8 cellular contexts compared by ENCODE assay signal in genomic region chr22:32801436-32802290, GRCh38. TPM values are rescaled to one million over a fixed set of nuclear protein-coding genes. Genes with fewer than 3 reads are reported as not detected.
DNase-seq lines count a peak whose midpoint lies in the region; ATAC-seq and TF ChIP-seq lines count a peak whose summit lies in the region.

Gene TIMP3, plus strand, starts transcription at chr22:32801705. Its CDS starts 297 bp downstream, at chr22:32802002.

- no peak for TF ChIP-seq CTCF in cardiac muscle cell (IDR thresholded peaks at IDR 0.05; ENCODE audit: low read depth, low read length)

- peak within 1 kb of the TSS; percentile 93 for H3K9ac ChIP-seq in adipocyte (ENCODE audit: low read length)

- ATAC-seq in GM18907 (IDR thresholded peaks at IDR 0.05; ENCODE audit: unreplicated experiment) (no peak), HG02870 (IDR thresholded peaks at IDR 0.05; ENCODE audit: unreplicated experiment) (no peak)

- H3K9me3 ChIP-seq in adipocyte (ENCODE audit: control insufficient read depth, low read length) (no peaks in the 10 kb centered on the region), cardiac muscle cell (ENCODE audit: low read depth) (no peaks in the 10 kb centered on the region)

- H3K4me1 ChIP-seq in adipocyte (ENCODE audit: control insufficient read depth, insufficient read depth, low read length) (peaks cover 43% of the 10 kb centered on the region), cardiac muscle cell (ENCODE audit: low read depth) (peaks cover 27% of the 10 kb centered on the region)

- peak; percentile 52 for DNase-seq in activated CD8-positive, alpha-beta memory T cell treated with anti-CD3 and anti-CD28 coated beads, Interleukin-2, amount 50 U/mL, for 48 hours
- DNase-seq in activated CD8-positive, alpha-beta memory T cell treated with anti-CD3 and anti-CD28 coated beads for 24 hours = no peak
- DNase-seq in adipocyte (ENCODE audit: low read depth) = peak; percentile 93
- DNase-seq in cardiac muscle cell (ENCODE audit: low read depth in 1 of 2, low spot score in 1 of 2) = peak; percentile 88 to 95
- DNase-seq in occipital lobe (lab: John Stamatoyannopoulos, UW) = peak; percentile 25
- no peak for DNase-seq in stimulated activated naive CD4-positive, alpha-beta T cell (lab: John Stamatoyannopoulos, UW)

- H3K27ac ChIP-seq in cardiac muscle cell = peak within 1 kb of the TSS; percentile 41

- H3K36me3 ChIP-seq in adipocyte (ENCODE audit: control insufficient read depth, insufficient read depth, low read length, severe bottlenecking) (peaks cover 6% of the 10 kb centered on the region), cardiac muscle cell (no peaks in the 10 kb centered on the region)

- no peaks in the 10 kb centered on the region for H3K27me3 ChIP-seq in adipocyte (replicated peaks; ENCODE audit: control insufficient read depth, insufficient read depth, low read length)
- H3K27me3 ChIP-seq in cardiac muscle cell = no peaks in the 10 kb centered on the region

- H3K4me3 ChIP-seq in adipocyte (ENCODE audit: low read length) (peak within 1 kb of the TSS; percentile 82), cardiac muscle cell (peak within 1 kb of the TSS; percentile 97)

RNA-seq across cellular contexts. Expression of gene TIMP3, which starts in this region (rescaled TPM):
- 72.8 and 91.3 TPM in 2 replicates for total RNA-seq in cardiac muscle cell
- 85.9 and 126 TPM in 2 replicates for polyA plus RNA-seq in cardiac muscle cell
- total RNA-seq in occipital lobe = 11.5 TPM

Comparison
In these comparisons a context has a peak if more than half of its experiments do, and no peak if none do; other contexts are left out.
1. DNase-seq: peak in activated CD8-positive, alpha-beta memory T cell treated with anti-CD3 and anti-CD28 coated beads, Interleukin-2, amount 50 U/mL, for 48 hours (single experiment), adipocyte (single experiment), cardiac muscle cell (2 of 2) and occipital lobe (single experiment); none in activated CD8-positive, alpha-beta memory T cell treated with anti-CD3 and anti-CD28 coated beads for 24 hours (single experiment) and stimulated activated naive CD4-positive, alpha-beta T cell (0 of 6).